In the genomic region with DNA sequence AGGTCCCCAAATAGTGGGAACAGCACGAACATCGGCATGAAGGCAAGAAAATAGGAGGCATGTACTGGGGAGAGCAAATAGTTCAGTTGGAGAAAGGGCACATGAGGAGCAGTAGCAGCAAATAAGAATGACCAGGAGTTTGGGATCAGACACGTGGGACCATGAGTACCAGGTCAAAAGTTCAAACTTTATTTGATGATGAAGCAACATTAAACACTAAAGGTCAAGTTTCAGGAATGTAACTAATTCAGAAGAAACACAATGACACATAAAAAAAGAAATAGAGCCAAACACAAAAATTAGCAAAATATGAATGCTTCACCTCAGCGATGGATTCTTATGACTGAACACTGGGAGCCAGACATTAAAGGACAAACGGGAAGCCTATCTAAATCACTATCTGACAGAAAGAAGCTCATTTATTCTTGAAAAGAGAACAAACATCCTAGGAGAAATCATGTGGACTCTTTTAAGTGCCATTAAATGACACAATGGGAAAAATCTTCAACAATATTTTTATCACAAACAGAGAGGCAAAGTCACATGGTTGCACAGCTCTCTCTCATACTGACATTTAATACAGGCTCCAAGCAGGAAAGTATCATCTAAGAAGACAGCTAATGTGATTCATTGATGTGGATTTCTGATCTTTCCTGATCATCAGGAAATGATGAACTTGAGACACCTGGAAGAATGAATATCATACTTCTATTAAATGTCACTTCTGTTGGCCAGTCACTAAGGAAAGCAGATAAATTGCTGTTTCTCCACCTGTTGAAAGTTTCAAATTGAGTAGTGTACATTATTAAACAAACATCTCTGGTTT, we compare ENCODE assay signal across 2 cellular contexts.
TF ChIP-seq lines count a peak whose summit lies in the region.

No MANE protein-coding gene starts in this region.

TF ChIP-seq in A549, 52 proteins besides CTCF, POLR2A, EP300 and RAD21 (continued from another document):
- TF ChIP-seq E2F6 (IDR thresholded peaks at IDR 0.05; ENCODE audit: borderline replicate concordance, low read depth) (no peak), CEBPB (IDR thresholded peaks at IDR 0.05) (no peak)

TF ChIP-seq in HEK293, 187 proteins besides CTCF, POLR2A, EP300 and RAD21 (continued from another document):
- TF ChIP-seq REST (tag by site-specific recombination; IDR thresholded peaks at IDR 0.05) (no peak), SCRT2 (tag by site-specific recombination; IDR thresholded peaks at IDR 0.05) (peak; percentile 46), ZNF677 (tag by site-specific recombination; IDR thresholded peaks at IDR 0.05) (no peak)
